8 cellular contexts compared by ENCODE assay signal in genomic region chr17:75262112-75262606, GRCh38. TPM values are rescaled to one million over a fixed set of nuclear protein-coding genes. Genes with fewer than 3 reads are reported as not detected.
DNase-seq lines count a peak whose midpoint lies in the region; ATAC-seq and TF ChIP-seq lines count a peak whose summit lies in the region.

No MANE protein-coding gene starts in this region.

- BruUV-seq in MCF 10A (replicated peaks; lab: Mats Ljungman, UMichigan), result TSS peak; percentile 56

- no peak overlapping the region for H2BK120ac ChIP-seq in mesendoderm (ENCODE audit: low read depth, low read length)

- intact Hi-C loops in MCF 10A (cut with micrococcal nuclease), result no loop called here
- intact Hi-C loops in aorta (cut with DNase I), result no loop called here

- H3K27me3 ChIP-seq in mesendoderm (ENCODE audit: insufficient read depth, low read length, poor library complexity), result no peaks in the 10 kb centered on the region
- no peaks in the 10 kb centered on the region for H3K27me3 ChIP-seq in aorta (ENCODE audit: control insufficient read depth in 1 of 2, insufficient read depth in 2 of 2, low read length in 1 of 2)

- H3K4ac ChIP-seq in mesendoderm (ENCODE audit: low read depth, low read length), result peak overlapping the region; percentile 75

- peak overlapping the region; percentile 16 for H3K23ac ChIP-seq in mesendoderm (ENCODE audit: low read length)

- no peak overlapping the region for H3K18ac ChIP-seq in mesendoderm (ENCODE audit: low read length)

- H3K9me3 Mint-ChIP-seq in IgD-negative memory B cell (no peaks in the 10 kb centered on the region), MCF 10A (ENCODE audit: unreplicated experiment) (no peaks in the 10 kb centered on the region)

- H3K4me1 Mint-ChIP-seq in IgD-negative memory B cell, result peaks cover 27 to 33% (median 33%) of the 10 kb centered on the region in 3 donors
- H3K4me1 Mint-ChIP-seq in MCF 10A (ENCODE audit: insufficient read depth, unreplicated experiment), result peaks cover 39% of the 10 kb centered on the region

- no peak overlapping the region for H4K8ac ChIP-seq in mesendoderm (ENCODE audit: low read depth, low read length)

- peaks cover 12% of the 10 kb centered on the region for H3K36me3 ChIP-seq in mesendoderm (ENCODE audit: control insufficient read depth, insufficient read depth, low read length)
- peaks cover 0 to 3% of the 10 kb centered on the region in 2 donors for H3K36me3 ChIP-seq in aorta (ENCODE audit: control insufficient read depth in 1 of 2, insufficient read depth in 2 of 2, low read length in 1 of 2)

- no peaks in the 10 kb centered on the region for H3K9me3 ChIP-seq in aorta (ENCODE audit: control insufficient read depth, low read length)

- no peak for TF ChIP-seq CTCF in MCF 10A (IDR thresholded peaks at IDR 0.05; ENCODE audit: unreplicated experiment)

- H3K27me3 Mint-ChIP-seq in IgD-negative memory B cell (no peaks in the 10 kb centered on the region), MCF 10A (ENCODE audit: insufficient read depth, unreplicated experiment) (no peaks in the 10 kb centered on the region)

- peaks cover 3% of the 10 kb centered on the region for H3K36me3 Mint-ChIP-seq in IgD-negative memory B cell
- H3K36me3 Mint-ChIP-seq in MCF 10A (ENCODE audit: insufficient read depth, unreplicated experiment), result peaks cover 55% of the 10 kb centered on the region

- ATAC-seq in aorta (ENCODE audit: low FRiP score) (no peak), GM18505 (IDR thresholded peaks at IDR 0.05; ENCODE audit: unreplicated experiment) (no peak), HG03432 (IDR thresholded peaks at IDR 0.05; ENCODE audit: unreplicated experiment) (no peak)

- CTCF ChIA-PET in MCF 10A (lab: Yijun Ruan, JAX), result interaction anchor here (0.6 to 3.7 kb wide), 6 partner anchors 9 to 274 kb away, joined by 3 to 38 read pairs (median 3); partner anchors contain the start of gene MIF4GD

- peak overlapping the region; percentile 99 to 100 (median 100) for H3K27ac Mint-ChIP-seq in IgD-negative memory B cell
- peak overlapping the region; percentile 100 for H3K27ac Mint-ChIP-seq in MCF 10A (ENCODE audit: low read depth, unreplicated experiment)

- peak overlapping the region; percentile 52 for H2BK5ac ChIP-seq in mesendoderm (ENCODE audit: low read length)

- H2BK15ac ChIP-seq in mesendoderm (replicated peaks; ENCODE audit: low read depth), result no peak overlapping the region

- H3K4me3 ChIP-seq in GM08714 (ENCODE audit: low read length) (peak overlapping the region; percentile 71), mesendoderm (ENCODE audit: low read length) (peak overlapping the region; percentile 98), aorta (ENCODE audit: low read length in 2 of 2) (peak overlapping the region; percentile 56 to 79)

- H3K27ac ChIP-seq in mesendoderm (ENCODE audit: low read depth, low read length) (peak overlapping the region; percentile 55), aorta (ENCODE audit: low read depth in 1 of 2, low read length in 2 of 2) (peak overlapping the region in 1 of 2 donors; percentile 26)

- no CpG with 5 or more reads among the region's 23 CpGs for WGBS in mesendoderm (ENCODE audit: extremely low coverage, insufficient coverage, low lambda C conversion rate)
- WGBS in aorta, 2 donors, result 1 to 2% methylated on average over 23 of the region's 23 CpGs

- H3K4me2 ChIP-seq in mesendoderm (ENCODE audit: low read length), result peak overlapping the region; percentile 23

- peaks cover 29% of the 10 kb centered on the region for H3K79me1 ChIP-seq in mesendoderm (ENCODE audit: low read length)

- peak overlapping the region; percentile 100 for H4K5ac ChIP-seq in mesendoderm (ENCODE audit: low read length)

- H3K4me3 Mint-ChIP-seq in IgD-negative memory B cell (peak overlapping the region; percentile 97 to 100 (median 99)), MCF 10A (ENCODE audit: unreplicated experiment) (peak overlapping the region; percentile 100)

- H3K56ac ChIP-seq in mesendoderm (ENCODE audit: low read length), result peak overlapping the region; percentile 99

- peak overlapping the region; percentile 99 for H3K9ac ChIP-seq in mesendoderm (ENCODE audit: low read length)

- peak overlapping the region; percentile 89 for H2AK5ac ChIP-seq in mesendoderm (ENCODE audit: low read length)

- peaks cover 38% of the 10 kb centered on the region for H3K79me2 ChIP-seq in mesendoderm (ENCODE audit: control insufficient read depth, insufficient read depth, low read length)

- peaks cover 7% of the 10 kb centered on the region for H3K4me1 ChIP-seq in mesendoderm (ENCODE audit: control insufficient read depth, low read depth, low read length)
- H3K4me1 ChIP-seq in aorta (ENCODE audit: control insufficient read depth in 1 of 2, insufficient read depth in 2 of 2, low read length in 2 of 2), result peaks cover 0 to 3% of the 10 kb centered on the region in 2 donors

- POLR2A ChIA-PET in MCF 10A (lab: Yijun Ruan, JAX), result interaction anchor here (0.5 to 6.0 kb wide), 35 partner anchors 10 to 423 kb away, joined by 3 to 142 read pairs (median 4); partner anchors contain the start of genes ARMC7, FDXR, GRB2 and JPT1

- TF ChIP-seq POLR2A in GM18505 (IDR thresholded peaks at IDR 0.05; ENCODE audit: borderline replicate concordance, extremely low read depth, insufficient read depth, insufficient read length), result no peak

- DNase-seq in MCF 10A (ENCODE audit: unreplicated experiment) (no peak), mesendoderm (peak; percentile 72), aorta (no peak), DMS153 treated with DMSO at 0.1 percent for 48 hours (lab: John Stamatoyannopoulos, UW; ENCODE audit: unreplicated experiment) (no peak)

RNA-seq across cellular contexts. Expression of gene MRPS7, which starts 0.5 kb away (rescaled TPM):
- 101 TPM for polyA plus RNA-seq in IgD-negative memory B cell
- total RNA-seq in MCF 10A (2022), result 73.9 and 75.0 TPM in 2 replicates
- polyA plus RNA-seq in mesendoderm (2013, experiment 1 of 2), result 78.5 TPM
- 78.0 TPM for polyA plus RNA-seq in mesendoderm (2013, experiment 2 of 2)
- total RNA-seq in aorta, result 10 to 100 TPM; 24.6 to 26.6 TPM
- polyA plus RNA-seq in aorta, result 10 to 100 TPM; 37.9 to 38.8 TPM

RNA-seq across cellular contexts. Expression of gene GGA3, which starts 0.8 kb away (rescaled TPM):
- 27.8 TPM for polyA plus RNA-seq in IgD-negative memory B cell
- 32.7 and 39.5 TPM in 2 replicates for total RNA-seq in MCF 10A (2022)
- polyA plus RNA-seq in mesendoderm (2013, experiment 1 of 2), result 31.5 TPM
- 31.1 TPM for polyA plus RNA-seq in mesendoderm (2013, experiment 2 of 2)
- 10 to 100 TPM; 38.9 to 51.0 TPM for total RNA-seq in aorta
- polyA plus RNA-seq in aorta, result 10 to 100 TPM in 1 of 2 donors, 1 to 10 TPM in 1; 5.6 to 30.8 TPM

RNA-seq across cellular contexts. Expression of gene MIF4GD, which starts 8.9 kb away (rescaled TPM):
- polyA plus RNA-seq in IgD-negative memory B cell, result 103 TPM
- total RNA-seq in MCF 10A (2022), result 23.3 and 29.6 TPM in 2 replicates
- polyA plus RNA-seq in mesendoderm (2013, experiment 1 of 2), result 7.8 TPM
- 8.2 TPM for polyA plus RNA-seq in mesendoderm (2013, experiment 2 of 2)
- total RNA-seq in aorta, result 10 to 100 TPM; 26.2 to 27.4 TPM
- 10 to 100 TPM; 27.7 to 33.0 TPM for polyA plus RNA-seq in aorta

RNA-seq across cellular contexts. Expression of gene SLC25A19, which starts 27.1 kb away (rescaled TPM):
- polyA plus RNA-seq in IgD-negative memory B cell (22.0 TPM), aorta (1 to 10 TPM; 5.0 to 7.8 TPM)
- total RNA-seq in MCF 10A (2022) (14.8 and 22.6 TPM in 2 replicates), aorta (10 to 100 TPM in 1 of 2 donors, 1 to 10 TPM in 1; 8.0 to 15.7 TPM)
- polyA plus RNA-seq in mesendoderm (2013, experiment 1 of 2), result 25.8 TPM
- polyA plus RNA-seq in mesendoderm (2013, experiment 2 of 2), result 28.6 TPM

RNA-seq across cellular contexts. Expression of gene NUP85, which starts 56.7 kb away (rescaled TPM):
- 32.3 TPM for polyA plus RNA-seq in IgD-negative memory B cell
- 42.3 and 49.2 TPM in 2 replicates for total RNA-seq in MCF 10A (2022)
- 61.3 TPM for polyA plus RNA-seq in mesendoderm (2013, experiment 1 of 2)
- polyA plus RNA-seq in mesendoderm (2013, experiment 2 of 2), result 63.1 TPM
- 10 to 100 TPM; 71.0 to 76.2 TPM for total RNA-seq in aorta
- polyA plus RNA-seq in aorta, result 10 to 100 TPM; 17.2 to 99.5 TPM
